In genomic region chr5:175507671-175508070, GRCh38 we compare ENCODE assay signal across 8 cellular contexts. TPM values are rescaled to one million over a fixed set of nuclear protein-coding genes. Genes with fewer than 3 reads are reported as not detected.
DNase-seq lines count a peak whose midpoint lies in the region; ATAC-seq and TF ChIP-seq lines count a peak whose summit lies in the region.
"Not testable (repeated sequence)": the region's sequence is repeated elsewhere in the genome, so short reads cannot be mapped to it uniquely, and the experiment has no call there.

No MANE protein-coding gene starts in this region.

- H3K9me3 ChIP-seq in CD4-positive, alpha-beta T cell (ENCODE audit: control insufficient read depth, low read length): not testable (repeated sequence)

- not testable (repeated sequence) for H3K4me3 Mint-ChIP-seq in CD4-positive, alpha-beta T cell; activated T-helper 2 cell treated with anti-CD3 and anti-CD28 coated beads, Interferon-gamma antibody, Interleukin-2, Interleukin-4, amounts not matched to agents 10 μg/mL and 5 μg/mL and 100 μg/mL, durations not matched to agents 14 hours and 24 hours and 36 hours (ENCODE audit: low read depth); activated naive CD8-positive, alpha-beta T cell treated with anti-CD3 and anti-CD28 coated beads for 36 hours

- intact Hi-C loops in CD4-positive, alpha-beta T cell (cut with DNase I, micrococcal nuclease): loop anchor here in 1 of 2 experiments (2.0 kb wide), 1 partner anchor 13 kb away; no protein-coding TSS in a partner anchor
- intact Hi-C loops in activated T-helper 2 cell treated with anti-CD3 and anti-CD28 coated beads, Interferon-gamma antibody, Interleukin-2, Interleukin-4, amounts not matched to agents 10 μg/mL and 5 μg/mL and 100 μg/mL, durations not matched to agents 14 hours and 24 hours and 36 hours (cut with micrococcal nuclease): not testable (repeated sequence)

- CTCF ChIA-PET in CD4-positive, alpha-beta T cell (lab: Charles Lee): interaction anchor here (0.5 to 1.4 kb wide), 3 partner anchors 9 to 36 kb away, joined by 4 to 7 read pairs (median 4); no protein-coding TSS in a partner anchor

- not testable (repeated sequence) for H3K9me3 Mint-ChIP-seq in CD4-positive, alpha-beta T cell; activated T-helper 2 cell treated with anti-CD3 and anti-CD28 coated beads, Interferon-gamma antibody, Interleukin-2, Interleukin-4, amounts not matched to agents 10 μg/mL and 5 μg/mL and 100 μg/mL, durations not matched to agents 14 hours and 24 hours and 36 hours; activated naive CD8-positive, alpha-beta T cell treated with anti-CD3 and anti-CD28 coated beads for 36 hours

- peak overlapping the region; percentile 75 for H3K27ac Mint-ChIP-seq in CD4-positive, alpha-beta T cell
- H3K27ac Mint-ChIP-seq in activated T-helper 2 cell treated with anti-CD3 and anti-CD28 coated beads, Interferon-gamma antibody, Interleukin-2, Interleukin-4, amounts not matched to agents 10 μg/mL and 5 μg/mL and 100 μg/mL, durations not matched to agents 14 hours and 24 hours and 36 hours: peak overlapping the region; percentile 85
- H3K27ac Mint-ChIP-seq in activated naive CD8-positive, alpha-beta T cell treated with anti-CD3 and anti-CD28 coated beads for 36 hours: peak overlapping the region; percentile 77

- POLR2A ChIA-PET in CD4-positive, alpha-beta T cell (lab: Charles Lee): interaction anchor here (0.6 to 1.5 kb wide), 4 partner anchors 9 to 29 kb away, joined by 4 to 6 read pairs (median 4); partner anchors contain the start of gene SFXN1

- peaks cover 86% of the 10 kb centered on the region for H3K36me3 Mint-ChIP-seq in CD4-positive, alpha-beta T cell (ENCODE audit: low read depth)
- peaks cover 87% of the 10 kb centered on the region for H3K36me3 Mint-ChIP-seq in activated T-helper 2 cell treated with anti-CD3 and anti-CD28 coated beads, Interferon-gamma antibody, Interleukin-2, Interleukin-4, amounts not matched to agents 10 μg/mL and 5 μg/mL and 100 μg/mL, durations not matched to agents 14 hours and 24 hours and 36 hours (ENCODE audit: low read depth)
- H3K36me3 Mint-ChIP-seq in activated naive CD8-positive, alpha-beta T cell treated with anti-CD3 and anti-CD28 coated beads for 36 hours: peaks cover 80% of the 10 kb centered on the region

- peaks cover 15% of the 10 kb centered on the region for H3K4me1 Mint-ChIP-seq in CD4-positive, alpha-beta T cell (ENCODE audit: low read depth)
- H3K4me1 Mint-ChIP-seq in activated T-helper 2 cell treated with anti-CD3 and anti-CD28 coated beads, Interferon-gamma antibody, Interleukin-2, Interleukin-4, amounts not matched to agents 10 μg/mL and 5 μg/mL and 100 μg/mL, durations not matched to agents 14 hours and 24 hours and 36 hours (ENCODE audit: low read depth): peaks cover 31% of the 10 kb centered on the region
- H3K4me1 Mint-ChIP-seq in activated naive CD8-positive, alpha-beta T cell treated with anti-CD3 and anti-CD28 coated beads for 36 hours: peaks cover 51% of the 10 kb centered on the region

- ATAC-seq in CD4-positive, alpha-beta T cell (ENCODE audit: poor library complexity): peak; percentile 95

- not testable (repeated sequence) for H3K27me3 ChIP-seq in CD4-positive, alpha-beta T cell (ENCODE audit: control insufficient read depth, insufficient read depth, low read length)

- H3K27ac ChIP-seq in CD4-positive, alpha-beta T cell (ENCODE audit: low read depth, low read length): not testable (repeated sequence)

- not testable (repeated sequence) for TF ChIP-seq CTCF in CD4-positive, alpha-beta T cell (IDR thresholded peaks at IDR 0.05)

- DNase-seq in CD4-positive, alpha-beta T cell: peak in 9 of 10 experiments; percentile 10 to 49 (median 36)
- peak in 3 of 5 donors; percentile 14 to 53 (median 14) for DNase-seq in T-helper 1 cell
- peak; percentile 61 for DNase-seq in activated CD4-positive, alpha-beta T cell treated with anti-CD3 and anti-CD28 coated beads for 48 hours
- peak; percentile 58 for DNase-seq in activated CD8-positive, alpha-beta memory T cell treated with anti-CD3 and anti-CD28 coated beads, Interleukin-2, amount 50 U/mL, for 4 hours
- peak; percentile 41 for DNase-seq in activated T-helper 2 cell treated with anti-CD3 and anti-CD28 coated beads, Interferon-gamma antibody, Interleukin-2, Interleukin-4, amounts not matched to agents 10 μg/mL and 5 μg/mL and 100 μg/mL, durations not matched to agents 14 hours and 24 hours and 36 hours (ENCODE audit: low spot score)
- DNase-seq in activated naive CD8-positive, alpha-beta T cell treated with anti-CD3 and anti-CD28 coated beads for 36 hours: peak; percentile 49
- DNase-seq in stimulated activated CD4-positive, alpha-beta T cell treated with anti-CD3 and anti-CD28 coated beads, Interleukin-12 subunit alpha, Interleukin-12 subunit beta, amount 100 ng/mL, for 4 hours: peak; percentile 23
- DNase-seq in stimulated activated CD8-positive, alpha-beta memory T cell treated with anti-CD3 and anti-CD28 coated beads, Interleukin-4, amount 100 ng/mL, for 48 hours: peak; percentile 54

- not testable (repeated sequence) for H3K27me3 Mint-ChIP-seq in CD4-positive, alpha-beta T cell; activated T-helper 2 cell treated with anti-CD3 and anti-CD28 coated beads, Interferon-gamma antibody, Interleukin-2, Interleukin-4, amounts not matched to agents 10 μg/mL and 5 μg/mL and 100 μg/mL, durations not matched to agents 14 hours and 24 hours and 36 hours (ENCODE audit: low read depth); activated naive CD8-positive, alpha-beta T cell treated with anti-CD3 and anti-CD28 coated beads for 36 hours

RNA-seq across cellular contexts. Expression of gene SFXN1, which starts 29.3 kb away (rescaled TPM):
- total RNA-seq in CD4-positive, alpha-beta T cell: 100 to 1,000 TPM; 133 to 138 TPM
- total RNA-seq in activated T-helper 2 cell treated with anti-CD3 and anti-CD28 coated beads, Interferon-gamma antibody, Interleukin-2, Interleukin-4, amounts not matched to agents 10 μg/mL and 5 μg/mL and 100 μg/mL, durations not matched to agents 14 hours and 24 hours and 36 hours: 318 and 326 TPM in 2 replicates
- total RNA-seq in activated naive CD8-positive, alpha-beta T cell treated with anti-CD3 and anti-CD28 coated beads for 36 hours: 100 to 1,000 TPM; 506 to 523 TPM
